8 cellular contexts compared by ENCODE assay signal in the genomic region with DNA sequence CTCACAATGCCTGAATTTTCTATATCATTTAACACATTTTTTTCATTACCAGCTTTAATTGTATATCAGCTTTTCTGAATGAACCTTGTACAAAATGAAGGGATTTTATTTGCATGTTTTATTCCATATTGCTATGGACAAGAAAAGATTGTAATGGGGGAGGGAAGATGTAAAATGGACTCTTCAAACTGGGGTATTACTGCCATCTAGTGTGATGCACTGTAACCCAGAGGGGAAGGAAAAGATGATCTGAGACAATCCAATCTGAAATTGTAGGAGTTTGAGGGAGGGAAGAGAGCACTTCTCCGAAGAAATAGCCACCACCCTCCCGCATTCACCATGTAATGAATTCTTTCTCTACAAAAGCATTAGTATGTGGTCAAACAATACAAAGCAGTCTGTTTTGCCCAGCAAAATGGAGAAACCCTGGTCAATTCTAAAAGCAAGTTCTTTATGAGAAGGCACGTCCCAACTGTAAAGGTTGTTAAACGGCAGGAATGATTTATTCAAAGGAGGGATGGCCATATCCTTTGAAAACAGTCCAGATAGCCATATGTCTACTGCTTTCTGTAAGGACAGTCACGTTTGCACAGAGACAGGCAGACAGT.
DNase-seq lines count a peak whose midpoint lies in the region; ATAC-seq lines count a peak whose summit lies in the region.

No MANE protein-coding gene starts in this region.

- H3K9me2 ChIP-seq in Karpas-422 (replicated peaks; ENCODE audit: insufficient read depth, low read length) = no peaks in the 10 kb centered on the region

- H3K9ac ChIP-seq in Karpas-422 (ENCODE audit: low read length) = no peak overlapping the region

- no peak overlapping the region for H3K4me2 ChIP-seq in Karpas-422 (ENCODE audit: low read depth, low read length, poor library complexity, severe bottlenecking)

- H4K20me1 ChIP-seq in Karpas-422 (ENCODE audit: insufficient read depth, low read depth, low read length) = no peaks in the 10 kb centered on the region

- ATAC-seq in HG02981 (IDR thresholded peaks at IDR 0.05; ENCODE audit: unreplicated experiment) (no peak), HG03432 (IDR thresholded peaks at IDR 0.05; ENCODE audit: unreplicated experiment) (no peak)

- no peaks in the 10 kb centered on the region for H3K4me1 ChIP-seq in Karpas-422 (ENCODE audit: low read length)

- H3K79me2 ChIP-seq in Karpas-422 (ENCODE audit: low read length) = no peaks in the 10 kb centered on the region

- H3K9me3 ChIP-seq in Karpas-422 (ENCODE audit: low read length) = no peaks in the 10 kb centered on the region

- H2AFZ ChIP-seq in Karpas-422 (ENCODE audit: low read length) = no peak overlapping the region

- no peak overlapping the region for H3K27ac ChIP-seq in Karpas-422 (ENCODE audit: low read length)

- peak; percentile 57 for DNase-seq in COLO829 (ENCODE audit: low spot score)
- DNase-seq in NCI-H1694 (lab: John Stamatoyannopoulos, UW) = peak; percentile 44
- DNase-seq in amniotic epithelial cell (ENCODE audit: low read depth) = peak; percentile 59
- DNase-seq in hippocampal formation (lab: John Stamatoyannopoulos, UW) = peak; percentile 1 to 73
- DNase-seq in activated CD4-positive, alpha-beta T cell treated with anti-CD3 and anti-CD28 coated beads, Interleukin-2, amount 50 U/mL, for 1 hour = no peak
- no peak for DNase-seq in Karpas-422

- no peaks in the 10 kb centered on the region for H3K36me3 ChIP-seq in Karpas-422 (ENCODE audit: insufficient read depth, low read length)

- H3K27me3 ChIP-seq in Karpas-422 (ENCODE audit: low read length) = no peaks in the 10 kb centered on the region

- H3K4me3 ChIP-seq in Karpas-422 (ENCODE audit: low read length) = no peak overlapping the region

Comparison
In these comparisons a context has a peak if more than half of its experiments do, and no peak if none do; other contexts are left out.
1. DNase-seq: peak in COLO829 (single experiment), NCI-H1694 (single experiment), amniotic epithelial cell (single experiment) and hippocampal formation (2 of 2); none in activated CD4-positive, alpha-beta T cell treated with anti-CD3 and anti-CD28 coated beads, Interleukin-2, amount 50 U/mL, for 1 hour (single experiment) and Karpas-422 (single experiment).